Comparison of ENCODE assay signal across 1 cellular context in genomic region chr4:112145326-112145819, GRCh38.
TF ChIP-seq lines count a peak whose summit lies in the region.

Gene FAM241A, plus strand, starts transcription at chr4:112145454. Its CDS starts 127 bp downstream, at chr4:112145581.

TF ChIP-seq in K562, 482 proteins besides CTCF, POLR2A, EP300 and RAD21 (continued from another document):
- TF ChIP-seq ZNF639 (CRISPR knock-in tag; conservative IDR thresholded peaks at IDR 0.05 in 1 of 2, IDR thresholded peaks at IDR 0.05 in 1 of 2) (peak in 1 of 2 experiments; percentile 67; a peak in 1 of 4 replicates), SOX6 (IDR thresholded peaks at IDR 0.05) (no peak), ARNT (IDR thresholded peaks at IDR 0.05) (no peak), CHAMP1 (IDR thresholded peaks at IDR 0.05) (no peak), ETV6 (IDR thresholded peaks at IDR 0.05; ENCODE audit: borderline replicate concordance in 1 of 2, low read depth in 2 of 2, low read length in 1 of 2) (no peak), ETV6 (CRISPR knock-in tag; IDR thresholded peaks at IDR 0.05; ENCODE audit: borderline replicate concordance) (no peak), CEBPB (tag; IDR thresholded peaks at IDR 0.05) (no peak), KDM4B (IDR thresholded peaks at IDR 0.05; ENCODE audit: borderline replicate concordance in 2 of 2, low read depth in 1 of 2) (no peak), GTF2A2 (tag; IDR thresholded peaks at IDR 0.05) (no peak), ZBTB2 (IDR thresholded peaks at IDR 0.05) (no peak), ZNF3 (CRISPR knock-in tag; IDR thresholded peaks at IDR 0.05) (no peak)
